In the genomic region with DNA sequence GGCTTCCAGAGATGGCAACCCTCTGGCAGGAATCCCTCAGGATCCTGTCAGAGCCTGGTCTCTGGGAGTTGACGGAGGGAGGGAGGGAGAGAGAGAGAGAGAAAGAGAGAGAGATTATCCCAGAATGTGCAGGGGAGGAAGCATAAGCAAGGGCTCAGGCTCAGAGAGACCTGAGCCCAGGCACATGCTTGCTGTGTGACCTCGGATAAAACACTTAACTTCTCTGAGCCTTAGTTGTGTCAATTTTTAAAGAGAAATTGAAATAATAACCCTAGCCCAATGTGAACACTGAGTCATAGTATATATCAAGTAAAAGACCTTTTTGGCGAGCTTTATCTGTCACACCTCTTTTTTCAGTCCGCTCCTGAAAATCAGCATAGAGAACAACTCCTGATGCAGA, we compare ENCODE assay signal across 8 cellular contexts. TPM values are rescaled to one million over a fixed set of nuclear protein-coding genes. Genes with fewer than 3 reads are reported as not detected.
DNase-seq lines count a peak whose midpoint lies in the region; ATAC-seq and TF ChIP-seq lines count a peak whose summit lies in the region.

No MANE protein-coding gene starts in this region.

- H3K36me3 ChIP-seq in KMS-11 (ENCODE audit: insufficient read depth): no peaks in the 10 kb centered on the region
- H3K36me3 ChIP-seq in naive thymus-derived CD4-positive, alpha-beta T cell (ENCODE audit: control insufficient read depth in 2 of 3, insufficient read depth in 3 of 3, low read length in 3 of 3): no peaks in the 10 kb centered on the region

- ATAC-seq in naive thymus-derived CD4-positive, alpha-beta T cell: no peak

- POLR2A ChIA-PET in AG04449 (lab: Yijun Ruan, JAX): no interaction called here
- POLR2A ChIA-PET in naive thymus-derived CD4-positive, alpha-beta T cell (lab: Charles Lee): interaction anchor here (1.2 to 3.0 kb wide), 2 partner anchors 38 to 227 kb away, joined by 3 to 35 read pairs; a partner anchor contains a TSS

- no peaks in the 10 kb centered on the region for H3K9me3 ChIP-seq in naive thymus-derived CD4-positive, alpha-beta T cell (ENCODE audit: control insufficient read depth in 2 of 3, low read length in 3 of 3)

- TF ChIP-seq CTCF in AG04449 (IDR thresholded peaks at IDR 0.05; ENCODE audit: insufficient read depth, low read length, missing control alignments) (no peak), KMS-11 (conservative IDR thresholded peaks at IDR 0.05; ENCODE audit: low read depth, low read length) (no peak), choroid plexus epithelial cell (conservative IDR thresholded peaks at IDR 0.05; ENCODE audit: low read depth, low read length) (no peak)

- peaks cover 0 to 2% (median 0%) of the 10 kb centered on the region in 11 donors for H3K9me3 Mint-ChIP-seq in naive thymus-derived CD4-positive, alpha-beta T cell

- peak overlapping the region; percentile 68 for H3K4me3 ChIP-seq in AG04449 (ENCODE audit: low read depth, low read length)
- H3K4me3 ChIP-seq in KMS-11 (IDR thresholded peaks at IDR 0.05; ENCODE audit: insufficient read depth, low read depth, low read length): no peak overlapping the region
- peak overlapping the region; percentile 69 for H3K4me3 ChIP-seq in choroid plexus epithelial cell (ENCODE audit: low read depth, low read length)
- H3K4me3 ChIP-seq in naive thymus-derived CD4-positive, alpha-beta T cell (ENCODE audit: low read length): peak overlapping the region; percentile 81

- peak overlapping the region; percentile 89 to 97 (median 96) for H3K4me3 Mint-ChIP-seq in naive thymus-derived CD4-positive, alpha-beta T cell

- CTCF ChIA-PET in AG04449 (lab: Yijun Ruan, JAX): no interaction called here
- CTCF ChIA-PET in naive thymus-derived CD4-positive, alpha-beta T cell (lab: Charles Lee): no interaction called here

- H3K79me2 ChIP-seq in KMS-11 (ENCODE audit: insufficient read depth, low read depth): no peaks in the 10 kb centered on the region

- H3K27ac Mint-ChIP-seq in naive thymus-derived CD4-positive, alpha-beta T cell: peak overlapping the region in 8 of 9 donors; percentile 91 to 98 (median 96)

- peak overlapping the region; percentile 94 for H3K4me2 ChIP-seq in KMS-11

- no peak overlapping the region; the same call in 1 of the 2 replicates for H2AFZ ChIP-seq in KMS-11 (ENCODE audit: low read depth)

- DNase-seq in AG04449 (ENCODE audit: low read depth, low spot score) (no peak), choroid plexus epithelial cell (ENCODE audit: low read depth) (no peak), AG08396 (ENCODE audit: low spot score) (no peak), HT-29 (ENCODE audit: low spot score) (no peak), NCI-H187 (lab: John Stamatoyannopoulos, UW) (no peak)
- no peak for DNase-seq in naive thymus-derived CD4-positive, alpha-beta T cell
- DNase-seq in stimulated activated CD4-positive, alpha-beta T cell treated with anti-CD3 and anti-CD28 coated beads, Interleukin-4, amount 100 ng/mL, for 24 hours: no peak

- H3K27ac ChIP-seq in KMS-11: peak overlapping the region; percentile 87
- peak overlapping the region; percentile 92 for H3K27ac ChIP-seq in naive thymus-derived CD4-positive, alpha-beta T cell (ENCODE audit: low read depth, low read length)

- H3K27me3 ChIP-seq in KMS-11 (ENCODE audit: insufficient read depth, low read depth): no peaks in the 10 kb centered on the region
- no peaks in the 10 kb centered on the region for H3K27me3 ChIP-seq in naive thymus-derived CD4-positive, alpha-beta T cell (ENCODE audit: control insufficient read depth in 2 of 2, insufficient read depth in 2 of 2, low read length in 2 of 2)

- H3K36me3 Mint-ChIP-seq in naive thymus-derived CD4-positive, alpha-beta T cell: no peaks in the 10 kb centered on the region

- H3K4me1 Mint-ChIP-seq in naive thymus-derived CD4-positive, alpha-beta T cell: peaks cover 0 to 16% (median 10%) of the 10 kb centered on the region in 7 donors

- H3K9ac ChIP-seq in KMS-11: peak overlapping the region; percentile 83; the same call in 1 of the 2 replicates

- intact Hi-C loops in naive thymus-derived CD4-positive, alpha-beta T cell (cut with micrococcal nuclease): no loop called here

- no peaks in the 10 kb centered on the region for H3K27me3 Mint-ChIP-seq in naive thymus-derived CD4-positive, alpha-beta T cell

- H3K4me1 ChIP-seq in KMS-11 (ENCODE audit: low read depth, poor library complexity, severe bottlenecking): peaks cover 39% of the 10 kb centered on the region
- H3K4me1 ChIP-seq in naive thymus-derived CD4-positive, alpha-beta T cell (ENCODE audit: control insufficient read depth in 2 of 2, insufficient read depth in 2 of 2, low read length in 2 of 2): no peaks in the 10 kb centered on the region

- no peaks in the 10 kb centered on the region for H4K20me1 ChIP-seq in KMS-11 (ENCODE audit: insufficient read depth)

RNA-seq across cellular contexts. Expression of a gene that starts 0.5 kb away (rescaled TPM):
- total RNA-seq in naive thymus-derived CD4-positive, alpha-beta T cell: 1 to 10 TPM; 1.3 to 5.2 (median 3.1) TPM
- polyA plus RNA-seq in naive thymus-derived CD4-positive, alpha-beta T cell: under 1 TPM; 0.20 to 0.45 TPM
- total RNA-seq in HT-29 (2014; rRNA removed; shearing (Covaris generic)): not detected in 2 replicates

RNA-seq across cellular contexts. Expression of a gene that starts 38.2 kb away (rescaled TPM):
- total RNA-seq in naive thymus-derived CD4-positive, alpha-beta T cell: 10 to 100 TPM; 12.3 to 29.6 (median 20.3) TPM
- polyA plus RNA-seq in naive thymus-derived CD4-positive, alpha-beta T cell: 10 to 100 TPM; 51.0 to 51.8 TPM
- total RNA-seq in HT-29 (2014; rRNA removed; shearing (Covaris generic)): not detected in 2 replicates

Comparison
In these comparisons a context has a peak if more than half of its experiments do, and no peak if none do; other contexts are left out.
1. RNA of a gene that starts 38.2 kb away (total RNA-seq): 12.3 to 29.6 TPM in naive thymus-derived CD4-positive, alpha-beta T cell; not detected in HT-29; every median in the first group is over 10 times any median in the second.